In the genomic region with DNA sequence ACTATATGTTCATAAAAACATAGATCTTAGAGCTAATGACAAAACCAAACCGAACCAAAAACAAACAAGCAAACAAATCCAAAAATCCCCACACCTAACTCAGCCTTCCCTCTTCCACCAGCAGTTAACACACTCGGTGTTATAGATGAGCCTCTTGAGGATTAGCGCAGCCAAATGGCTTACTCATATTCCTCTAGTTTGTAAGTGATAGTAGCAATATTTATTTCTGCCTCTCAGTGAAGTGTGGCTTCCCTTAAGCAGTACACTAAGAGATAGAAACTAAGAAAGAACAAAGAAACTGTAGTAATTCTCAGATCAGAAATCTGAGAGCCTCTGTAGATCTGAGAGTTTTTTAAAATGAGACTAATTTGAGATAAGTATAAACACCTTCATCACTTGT, we compare ENCODE assay signal across 14 cellular contexts.
"Had no signal": no experiment of that assay in that cellular context is flagged by ENCODE, and none has a peak within 500 bp of the region (broad histone marks: within the 10 kb centered on the region; RNA-seq: fewer than 3 reads in every experiment).

No MANE protein-coding gene starts in this region.

- H3K4me3 ChIP-seq: ascending aorta, breast epithelium, tibial nerve had no signal

- H3K36me3 ChIP-seq: ascending aorta, breast epithelium, tibial nerve had no signal

- DNase-seq: activated CD4-positive, alpha-beta T cell treated with anti-CD3 and anti-CD28 coated beads, Interleukin-2, amount 10 ng/mL, durations not matched to agents 24 days and 14 days; activated CD4-positive, CD25-positive, alpha-beta regulatory T cell; activated CD8-positive, alpha-beta memory T cell treated with anti-CD3 and anti-CD28 coated beads, Interleukin-2, amount 50 U/mL, for 48 hours; activated naive CD8-positive, alpha-beta T cell treated with anti-CD3 and anti-CD28 coated beads, Interleukin-2, amount 50 U/mL, for 24 hours; effector memory CD8-positive, alpha-beta T cell; mammary epithelial cell; naive B cell; stimulated activated CD4-positive, alpha-beta T cell treated with anti-CD3 and anti-CD28 coated beads, Interleukin-2, amount 100 ng/mL, for 48 hours; stimulated activated naive B cell treated with anti-CD40 and anti-IgM and Interleukin-4, amounts not matched to agents 10 μg/mL and 1 μg/mL and 100 μg/mL, for 72 hours had no signal

- H3K9me3 ChIP-seq: ascending aorta, breast epithelium had no signal

- H2AFZ ChIP-seq: parathyroid adenoma had no signal

- H3K27ac ChIP-seq: ascending aorta, breast epithelium, parathyroid adenoma, tibial nerve had no signal

- H3K4me1 ChIP-seq: breast epithelium, parathyroid adenoma had no signal

- H3K9ac ChIP-seq: parathyroid adenoma had no signal

- H3K27me3 ChIP-seq: ascending aorta, breast epithelium, tibial nerve had no signal

- ATAC-seq: activated naive CD8-positive, alpha-beta T cell treated with anti-CD3 and anti-CD28 coated beads, Interleukin-2, amount 50 U/mL, for 24 hours; effector memory CD8-positive, alpha-beta T cell; left lobe of liver; stimulated activated naive B cell treated with anti-CD40 and anti-IgM and Interleukin-4, amounts not matched to agents 10 μg/mL and 1 μg/mL and 100 μg/mL, for 72 hours had no signal
